ENCODE assay signal across 7 cellular contexts in the genomic region with DNA sequence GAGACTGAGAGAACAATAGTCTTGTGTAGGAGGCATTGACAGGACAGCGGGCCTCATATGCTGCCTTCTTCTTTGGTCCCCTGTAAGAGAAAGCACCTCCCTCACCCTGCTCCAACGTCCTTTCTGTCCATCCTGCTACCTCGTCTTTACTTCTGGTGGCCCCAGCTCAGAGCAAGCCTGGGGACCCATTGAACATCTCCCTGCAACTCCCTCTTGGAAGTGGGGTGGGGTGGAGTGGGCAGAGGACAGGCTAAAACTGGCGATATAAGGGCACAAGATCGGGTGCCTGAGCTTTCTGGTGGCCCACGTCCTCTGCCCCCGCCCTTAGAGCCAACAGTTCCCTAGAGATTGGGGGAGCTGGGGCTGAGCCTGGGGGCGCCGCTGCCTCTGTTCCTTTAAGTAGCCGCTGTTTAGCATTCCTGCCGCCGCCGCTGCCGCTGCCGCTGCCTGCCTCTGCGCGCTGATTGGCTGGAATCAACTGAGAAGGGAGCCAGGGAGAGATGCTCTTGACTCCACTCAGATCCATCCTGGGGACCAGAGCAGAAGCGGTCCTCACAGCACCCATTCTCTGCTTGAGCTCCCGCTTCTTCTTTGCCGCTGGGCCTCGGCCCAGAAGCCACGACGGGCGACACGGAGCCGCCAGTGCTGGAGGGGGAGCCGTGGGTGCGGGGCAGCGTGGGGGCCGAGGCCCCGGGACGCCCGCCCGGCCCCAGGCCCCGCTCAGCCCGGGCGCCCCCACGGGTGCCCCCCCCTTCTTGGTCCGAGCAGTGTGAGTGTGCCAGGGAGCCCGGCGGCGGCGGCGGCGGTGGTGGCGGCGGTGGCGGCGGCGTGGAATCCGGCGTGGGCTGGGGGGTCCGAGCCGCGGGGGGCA. TPM values are rescaled to one million over a fixed set of nuclear protein-coding genes. Genes with fewer than 3 reads are reported as not detected.
DNase-seq lines count a peak whose midpoint lies in the region; ATAC-seq lines count a peak whose summit lies in the region.

Gene DLG3, plus strand, starts transcription at position 510 of the 871 bp plus-strand sequence. CDS start 367 bp downstream, outside the sequence.

- ATAC-seq in activated naive CD8-positive, alpha-beta T cell treated with anti-CD3 and anti-CD28 coated beads, Interleukin-2, amount 50 U/mL, for 24 hours, result peak; percentile 48
- no peak for ATAC-seq in HG03108 (IDR thresholded peaks at IDR 0.05; ENCODE audit: unreplicated experiment)

- peaks cover 32% of the 10 kb centered on the region for H3K27me3 ChIP-seq in skeletal muscle satellite cell (ENCODE audit: control insufficient read depth, insufficient read depth, low read length)

- DNase-seq in GM03348 (ENCODE audit: low spot score), result peak; percentile 75
- peak; percentile 39 for DNase-seq in NCI-H128 (lab: John Stamatoyannopoulos, UW; ENCODE audit: unreplicated experiment)
- DNase-seq in activated naive CD8-positive, alpha-beta T cell treated with anti-CD3 and anti-CD28 coated beads, Interleukin-2, amount 50 U/mL, for 24 hours, result peak; percentile 24
- DNase-seq in hypothalamus (lab: John Stamatoyannopoulos, UW), result peak in 42 of 51 donors; percentile 0 to 77 (median 44)
- no peak for DNase-seq in SHP77 (lab: John Stamatoyannopoulos, UW)

- H3K4me3 ChIP-seq in skeletal muscle satellite cell (ENCODE audit: low read length), result peak within 1 kb of the TSS; percentile 49

- H3K36me3 Mint-ChIP-seq in activated naive CD8-positive, alpha-beta T cell treated with anti-CD3 and anti-CD28 coated beads, Interleukin-2, amount 50 U/mL, for 24 hours (ENCODE audit: low read depth), result no peaks in the 10 kb centered on the region

- peak within 1 kb of the TSS; percentile 65 for H3K4me2 ChIP-seq in skeletal muscle satellite cell (ENCODE audit: low read length)

- H3K4me1 Mint-ChIP-seq in activated naive CD8-positive, alpha-beta T cell treated with anti-CD3 and anti-CD28 coated beads, Interleukin-2, amount 50 U/mL, for 24 hours, result peaks cover 4% of the 10 kb centered on the region

- H3K9me3 ChIP-seq in skeletal muscle satellite cell (replicated peaks; ENCODE audit: low read length), result no peaks in the 10 kb centered on the region

- H3K9me3 Mint-ChIP-seq in activated naive CD8-positive, alpha-beta T cell treated with anti-CD3 and anti-CD28 coated beads, Interleukin-2, amount 50 U/mL, for 24 hours, result no peaks in the 10 kb centered on the region

- H3K27me3 Mint-ChIP-seq in activated naive CD8-positive, alpha-beta T cell treated with anti-CD3 and anti-CD28 coated beads, Interleukin-2, amount 50 U/mL, for 24 hours, result peaks cover 31% of the 10 kb centered on the region

- no peak within 1 kb of the TSS for H3K9ac ChIP-seq in skeletal muscle satellite cell (ENCODE audit: low read depth, low read length)

- no peaks in the 10 kb centered on the region for H3K36me3 ChIP-seq in skeletal muscle satellite cell (ENCODE audit: insufficient read depth, low read length)

- no peak within 1 kb of the TSS for H3K27ac Mint-ChIP-seq in activated naive CD8-positive, alpha-beta T cell treated with anti-CD3 and anti-CD28 coated beads, Interleukin-2, amount 50 U/mL, for 24 hours

- H3K4me1 ChIP-seq in skeletal muscle satellite cell (ENCODE audit: control insufficient read depth, insufficient read depth, low read length), result no peaks in the 10 kb centered on the region

- H3K4me3 Mint-ChIP-seq in activated naive CD8-positive, alpha-beta T cell treated with anti-CD3 and anti-CD28 coated beads, Interleukin-2, amount 50 U/mL, for 24 hours, result peak within 1 kb of the TSS; percentile 49

RNA-seq across cellular contexts. Expression of gene DLG3, which starts in this region (rescaled TPM):
- 1.0 and 1.3 TPM in 2 replicates for total RNA-seq in skeletal muscle satellite cell (2012; rRNA removed)

Comparison
In these comparisons a context has a peak if more than half of its experiments do, and no peak if none do; other contexts are left out.
1. DNase-seq: peak in GM03348 (single experiment), NCI-H128 (single experiment), activated naive CD8-positive, alpha-beta T cell treated with anti-CD3 and anti-CD28 coated beads, Interleukin-2, amount 50 U/mL, for 24 hours (single experiment) and hypothalamus (42 of 51); none in SHP77 (0 of 2).